Comparison of ENCODE assay signal across 21 cellular contexts in genomic region chr20:58583141-58583540, GRCh38.
DNase-seq lines count a peak whose midpoint lies in the region; TF ChIP-seq lines count a peak whose summit lies in the region.
"Had no signal": no experiment of that assay in that cellular context is flagged by ENCODE, and none has a peak within 500 bp of the region (broad histone marks: within the 10 kb centered on the region; RNA-seq: fewer than 3 reads in every experiment).

No MANE protein-coding gene starts in this region.

- H3K27me3 ChIP-seq in MG63: no peaks in the 10 kb centered on the region
- H3K27me3 ChIP-seq: breast epithelium, testis had no signal

- no peaks in the 10 kb centered on the region for H3K9me3 ChIP-seq in MG63
- H3K9me3 ChIP-seq: testis had no signal

- H3K36me3 ChIP-seq in MG63: no peaks in the 10 kb centered on the region
- H3K36me3 ChIP-seq: breast epithelium had no signal

- intact Hi-C loops in posterior vena cava (cut with DNase I): loop anchor here in 1 of 2 donors (5.0 kb wide), 1 partner anchor 41 kb away; no protein-coding TSS in a partner anchor

- peak; percentile 20 for DNase-seq in ELR (ENCODE audit: low read depth)
- peak; percentile 53 for DNase-seq in MG63
- peak; percentile 58 for DNase-seq in fibroblast of pulmonary artery (ENCODE audit: low read depth)
- DNase-seq in posterior vena cava (ENCODE audit: low spot score): peak; percentile 67
- DNase-seq in kidney glomerular epithelial cell (lab: John Stamatoyannopoulos, UW): no peak
- DNase-seq in COLO829 (ENCODE audit: low spot score): no peak
- DNase-seq in NCI-H1048 (lab: John Stamatoyannopoulos, UW): no peak
- DNase-seq: activated CD4-positive, alpha-beta memory T cell treated with anti-CD3 and anti-CD28 coated beads for 36 hours; activated CD4-positive, CD25-positive, alpha-beta regulatory T cell; activated gamma-delta T cell; DMS79; glutamatergic neuron; midbrain; MM.1S; natural killer cell; NCI-H1436; NCI-H2107; NCI-H524 treated with DMSO at 0.1 percent for 48 hours; testis had no signal

- H3K4me3 ChIP-seq in MG63 (no peak overlapping the region), fibroblast of pulmonary artery (replicated peaks; ENCODE audit: low read depth, low read length) (no peak overlapping the region)
- H3K4me3 ChIP-seq: breast epithelium, skin epidermis, testis had no signal

- no peak for TF ChIP-seq CTCF in fibroblast of pulmonary artery (IDR thresholded peaks at IDR 0.05; ENCODE audit: low read length, missing control alignments)

Comparison
In these comparisons a context has a peak if more than half of its experiments do, and no peak if none do; other contexts are left out.
1. DNase-seq: peak in ELR (single experiment), MG63 (single experiment), fibroblast of pulmonary artery (single experiment) and posterior vena cava (single experiment); none in kidney glomerular epithelial cell (single experiment), COLO829 (single experiment) and NCI-H1048 (single experiment).